ENCODE assay signal across 8 cellular contexts in genomic region chr1:224205438-224205840, GRCh38. TPM values are rescaled to one million over a fixed set of nuclear protein-coding genes. Genes with fewer than 3 reads are reported as not detected.
DNase-seq lines count a peak whose midpoint lies in the region; ATAC-seq, FAIRE-seq and TF ChIP-seq lines count a peak whose summit lies in the region.

No MANE protein-coding gene starts in this region.

- no peaks in the 10 kb centered on the region for H3K36me3 Mint-ChIP-seq in activated T-helper 2 cell treated with anti-CD3 and anti-CD28 coated beads, Interferon-gamma antibody, Interleukin-2, Interleukin-4, amounts not matched to agents 10 μg/mL and 5 μg/mL and 100 μg/mL, durations not matched to agents 14 hours and 24 hours and 36 hours (ENCODE audit: low read depth)

- H3K9me3 Mint-ChIP-seq in activated T-helper 2 cell treated with anti-CD3 and anti-CD28 coated beads, Interferon-gamma antibody, Interleukin-2, Interleukin-4, amounts not matched to agents 10 μg/mL and 5 μg/mL and 100 μg/mL, durations not matched to agents 14 hours and 24 hours and 36 hours = no peaks in the 10 kb centered on the region

- CTCF ChIA-PET in HepG2 (lab: Yijun Ruan, JAX; ENCODE audit: low intra/inter-chr PET ratio, low total read pairs) = no interaction called here

- no peak overlapping the region for H2AFZ ChIP-seq in HepG2 (ENCODE audit: low read length)

- peak overlapping the region; percentile 45 for H3K4me3 Mint-ChIP-seq in activated T-helper 2 cell treated with anti-CD3 and anti-CD28 coated beads, Interferon-gamma antibody, Interleukin-2, Interleukin-4, amounts not matched to agents 10 μg/mL and 5 μg/mL and 100 μg/mL, durations not matched to agents 14 hours and 24 hours and 36 hours (ENCODE audit: low read depth)

- H3K4me1 ChIP-seq in HepG2 (ENCODE audit: insufficient read depth, low read length) = peaks cover 62% of the 10 kb centered on the region

- peak overlapping the region; percentile 55 for H3K27ac ChIP-seq in HepG2 (ENCODE audit: extremely low read length, insufficient read depth, low read length)

- H3K36me3 ChIP-seq in HepG2 (replicated peaks in 1 of 2; ENCODE audit: control insufficient read depth in 1 of 2, insufficient read depth in 2 of 2, low read length in 2 of 2) = no peaks in the 10 kb centered on the region

- TF ChIP-seq POLR2A in HepG2 (IDR thresholded peaks at IDR 0.05; ENCODE audit: insufficient read depth in 1 of 2, low read depth in 2 of 2, low read length in 2 of 2) = no peak

- H3K27me3 Mint-ChIP-seq in activated T-helper 2 cell treated with anti-CD3 and anti-CD28 coated beads, Interferon-gamma antibody, Interleukin-2, Interleukin-4, amounts not matched to agents 10 μg/mL and 5 μg/mL and 100 μg/mL, durations not matched to agents 14 hours and 24 hours and 36 hours (ENCODE audit: low read depth) = no peaks in the 10 kb centered on the region

- no peak for FAIRE-seq in HepG2 (lab: Jason Lieb, UNC)

- intact Hi-C loops in activated T-helper 2 cell treated with anti-CD3 and anti-CD28 coated beads, Interferon-gamma antibody, Interleukin-2, Interleukin-4, amounts not matched to agents 10 μg/mL and 5 μg/mL and 100 μg/mL, durations not matched to agents 14 hours and 24 hours and 36 hours (cut with micrococcal nuclease) = loop anchor here (1.0 to 5.0 kb wide), 3 partner anchors 23 to 62 kb away; partner anchors contain the start of gene DEGS1
- intact Hi-C loops in HepG2 (cut with micrococcal nuclease; ENCODE audit: unreplicated experiment) = no loop called here

- no peak for DNase-seq in activated CD4-positive, CD25-positive, alpha-beta regulatory T cell treated with anti-CD3 and anti-CD28 coated beads, Interleukin-2, amount 50 U/mL, for 72 hours
- DNase-seq in MV-4-11 (lab: John Stamatoyannopoulos, UW) (peak; percentile 80), HepG2 (ENCODE audit: low spot score) (peak; percentile 7), iPS-NIHi11 (ENCODE audit: low spot score) (no peak)
- DNase-seq in activated T-helper 2 cell treated with anti-CD3 and anti-CD28 coated beads, Interferon-gamma antibody, Interleukin-2, Interleukin-4, amounts not matched to agents 10 μg/mL and 5 μg/mL and 100 μg/mL, durations not matched to agents 14 hours and 24 hours and 36 hours (ENCODE audit: low spot score) = no peak
- DNase-seq in stimulated activated naive CD8-positive, alpha-beta T cell treated with anti-CD3 and anti-CD28 coated beads, Interleukin-15, Interleukin-2, amounts not matched to agents 100 U/mL and 50 U/mL, for 24 hours = peak; percentile 57

- H3K27ac Mint-ChIP-seq in activated T-helper 2 cell treated with anti-CD3 and anti-CD28 coated beads, Interferon-gamma antibody, Interleukin-2, Interleukin-4, amounts not matched to agents 10 μg/mL and 5 μg/mL and 100 μg/mL, durations not matched to agents 14 hours and 24 hours and 36 hours = peak overlapping the region; percentile 87

- no peak for TF ChIP-seq EP300 in HepG2 (IDR thresholded peaks at IDR 0.05; ENCODE audit: low read depth in 2 of 2, low read length in 2 of 2)
- TF ChIP-seq EP300 in HepG2 (CRISPR knock-in tag; IDR thresholded peaks at IDR 0.05; ENCODE audit: borderline replicate concordance) = no peak

- no peaks in the 10 kb centered on the region for H3K79me2 ChIP-seq in HepG2 (ENCODE audit: insufficient read depth, low read length)

- peak; percentile 83 to 86 for ATAC-seq in activated CD4-positive, CD25-positive, alpha-beta regulatory T cell treated with anti-CD3 and anti-CD28 coated beads, Interleukin-2, amount 50 U/mL, for 24 hours
- ATAC-seq in HepG2 = peak; percentile 75
- peak; percentile 90 for ATAC-seq in stimulated activated naive CD8-positive, alpha-beta T cell treated with anti-CD3 and anti-CD28 coated beads, Interleukin-15, Interleukin-2, amounts not matched to agents 100 U/mL and 50 U/mL, for 24 hours
- ATAC-seq in HG02798 (IDR thresholded peaks at IDR 0.05; ENCODE audit: poor library complexity, unreplicated experiment) = no peak

- POLR2A ChIA-PET in HepG2 (lab: Yijun Ruan, JAX) = interaction anchor here (0.6 to 2.6 kb wide), 4 partner anchors 10 to 124 kb away, joined by 3 to 17 read pairs (median 4); partner anchors contain the start of genes DEGS1 and NVL

- no peaks in the 10 kb centered on the region for H4K20me1 ChIP-seq in HepG2 (ENCODE audit: insufficient read depth, low read length)

- peak overlapping the region; percentile 92 for H3K4me2 ChIP-seq in HepG2 (ENCODE audit: low read depth, low read length)

- no TSS peak for BruUV-seq in HepG2 (replicated peaks; lab: Mats Ljungman, UMichigan)

- WGBS in HepG2 (ENCODE audit: low lambda C conversion rate) = 0% methylated on average over 4 of the region's 4 CpGs

- no peak for TF ChIP-seq RAD21 in HepG2 (CRISPR knock-in tag; IDR thresholded peaks at IDR 0.05)

- peak overlapping the region; percentile 29 to 54 (median 32) for H3K4me3 ChIP-seq in HepG2 (replicated peaks in 1 of 3; ENCODE audit: insufficient read depth in 1 of 3, low read depth in 2 of 3, low read length in 3 of 3)

- H3K4me1 Mint-ChIP-seq in activated T-helper 2 cell treated with anti-CD3 and anti-CD28 coated beads, Interferon-gamma antibody, Interleukin-2, Interleukin-4, amounts not matched to agents 10 μg/mL and 5 μg/mL and 100 μg/mL, durations not matched to agents 14 hours and 24 hours and 36 hours (ENCODE audit: low read depth) = peaks cover 13% of the 10 kb centered on the region

- H3K9ac ChIP-seq in HepG2 (ENCODE audit: insufficient read depth, low read depth, low read length) = no peak overlapping the region

- in situ Hi-C loops in HepG2 (cut with HindIII; ENCODE audit: extremely low pct_ligation_motif_present, low pct_unique_long_range_greater_than_20kb) = no loop called here

- H3K9me3 ChIP-seq in HepG2 (ENCODE audit: low read length) = no peaks in the 10 kb centered on the region

- H3K27me3 ChIP-seq in HepG2 (ENCODE audit: control insufficient read depth in 1 of 2, insufficient read depth in 2 of 2, low read length in 2 of 2) = 0 out of 5 replicates have a peak, but pooled peaks cover 0 to 3% of the 10 kb centered on the region in 2 experiments

- no peak for TF ChIP-seq CTCF in HepG2 (CRISPR knock-in tag; IDR thresholded peaks at IDR 0.05)

TF ChIP-seq in HepG2, 621 proteins besides CTCF, POLR2A, EP300 and RAD21 (continues in another document):
- TF ChIP-seq, protein P1, sequence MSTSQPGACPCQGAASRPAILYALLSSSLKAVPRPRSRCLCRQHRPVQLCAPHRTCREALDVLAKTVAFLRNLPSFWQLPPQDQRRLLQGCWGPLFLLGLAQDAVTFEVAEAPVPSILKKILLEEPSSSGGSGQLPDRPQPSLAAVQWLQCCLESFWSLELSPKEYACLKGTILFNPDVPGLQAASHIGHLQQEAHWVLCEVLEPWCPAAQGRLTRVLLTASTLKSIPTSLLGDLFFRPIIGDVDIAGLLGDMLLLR (CRISPR knock-in tag; IDR thresholded peaks at IDR 0.05) = no peak
- TF ChIP-seq TARDBP (CRISPR knock-in tag; IDR thresholded peaks at IDR 0.05) (peak; percentile 10; the same call in 1 of the 2 replicates), FOSL2 (CRISPR knock-in tag; IDR thresholded peaks at IDR 0.05) (peak; percentile 50)
- TF ChIP-seq, protein P2, sequence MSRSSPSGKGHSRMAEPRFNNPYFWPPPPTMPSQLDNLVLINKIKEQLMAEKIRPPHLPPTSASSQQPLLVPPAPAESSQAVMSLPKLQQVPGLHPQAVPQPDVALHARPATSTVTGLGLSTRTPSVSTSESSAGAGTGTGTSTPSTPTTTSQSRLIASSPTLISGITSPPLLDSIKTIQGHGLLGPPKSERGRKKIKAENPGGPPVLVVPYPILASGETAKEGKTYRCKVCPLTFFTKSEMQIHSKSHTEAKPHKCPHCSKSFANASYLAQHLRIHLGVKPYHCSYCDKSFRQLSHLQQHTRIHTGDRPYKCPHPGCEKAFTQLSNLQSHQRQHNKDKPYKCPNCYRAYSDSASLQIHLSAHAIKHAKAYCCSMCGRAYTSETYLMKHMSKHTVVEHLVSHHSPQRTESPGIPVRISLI (CRISPR knock-in tag; IDR thresholded peaks at IDR 0.05; ENCODE audit: borderline replicate concordance) = no peak

RNA-seq across cellular contexts. Expression of gene DEGS1, which starts 22.4 kb away (rescaled TPM):
- total RNA-seq in activated T-helper 2 cell treated with anti-CD3 and anti-CD28 coated beads, Interferon-gamma antibody, Interleukin-2, Interleukin-4, amounts not matched to agents 10 μg/mL and 5 μg/mL and 100 μg/mL, durations not matched to agents 14 hours and 24 hours and 36 hours = 49.7 and 51.1 TPM in 2 replicates
- total RNA-seq in HepG2 (2016; rRNA removed; fragmentation: Illumina TruSeq; extraction: Trizol) = 7.8 and 18.1 TPM in 2 replicates
- total RNA-seq in HepG2 (2016; cell fraction: cytosol; rRNA removed; fragmentation: Illumina TruSeq; extraction: Trizol; ENCODE audit: low read depth) = 3.9 and 4.1 TPM in 2 replicates
- total RNA-seq in HepG2 (2016; cell fraction: insoluble cytoplasmic fraction; rRNA removed; fragmentation: Illumina TruSeq; extraction: Trizol) = 9.1 and 17.5 TPM in 2 replicates
- 7.7 and 8.1 TPM in 2 replicates for total RNA-seq in HepG2 (2016; cell fraction: membrane; rRNA removed; fragmentation: Illumina TruSeq; extraction: Trizol)
- 16.1 and 18.0 TPM in 2 replicates for total RNA-seq in HepG2 (2016; cell fraction: nucleus; rRNA removed; fragmentation: Illumina TruSeq; extraction: Trizol)
- polyA plus RNA-seq in HepG2 (2011; rRNA removed) = 27.8 and 35.9 TPM in 2 replicates
- 16.4 and 34.9 TPM in 2 replicates for polyA plus RNA-seq in HepG2 (2011; cell fraction: cytosol; rRNA removed)
- 4.6 and 11.0 TPM in 2 replicates for polyA plus RNA-seq in HepG2 (2011; cell fraction: nucleus; rRNA removed)
- polyA plus RNA-seq in HepG2 (2012) = 21.7 and 21.9 TPM in 2 replicates
- 3.8 and 4.1 TPM in 2 replicates for polyA plus RNA-seq in HepG2 (2016; cell fraction: cytosol; fragmentation: Illumina TruSeq; extraction: Trizol; ENCODE audit: low read depth)
- 10.2 and 13.3 TPM in 2 replicates for polyA plus RNA-seq in HepG2 (2016; cell fraction: insoluble cytoplasmic fraction; fragmentation: Illumina TruSeq; extraction: Trizol; ENCODE audit: low read depth)
- polyA plus RNA-seq in HepG2 (2016; cell fraction: membrane; fragmentation: Illumina TruSeq; extraction: Trizol; ENCODE audit: low read depth) = 6.0 and 6.5 TPM in 2 replicates
- 26.5 and 33.6 TPM in 2 replicates for polyA plus RNA-seq in HepG2 (2016; cell fraction: nucleus; fragmentation: Illumina TruSeq; extraction: Trizol; ENCODE audit: insufficient read depth, low read depth)
- polyA minus RNA-seq in HepG2 (2011; rRNA and poly(A)+ RNA removed; ENCODE audit: low replicate concordance) = 8.8 and 84.1 TPM in 2 replicates
- 12.9 and 16.5 TPM in 2 replicates for polyA minus RNA-seq in HepG2 (2011; cell fraction: cytosol; rRNA and poly(A)+ RNA removed)
- polyA minus RNA-seq in HepG2 (2011; cell fraction: nucleus; rRNA and poly(A)+ RNA removed) = 6.3 and 10.9 TPM in 2 replicates

Comparison
In these comparisons a context has a peak if more than half of its experiments do, and no peak if none do; other contexts are left out.
1. DNase-seq: peak in MV-4-11 (single experiment), HepG2 (single experiment) and stimulated activated naive CD8-positive, alpha-beta T cell treated with anti-CD3 and anti-CD28 coated beads, Interleukin-15, Interleukin-2, amounts not matched to agents 100 U/mL and 50 U/mL, for 24 hours (single experiment); none in activated CD4-positive, CD25-positive, alpha-beta regulatory T cell treated with anti-CD3 and anti-CD28 coated beads, Interleukin-2, amount 50 U/mL, for 72 hours (single experiment), activated T-helper 2 cell treated with anti-CD3 and anti-CD28 coated beads, Interferon-gamma antibody, Interleukin-2, Interleukin-4, amounts not matched to agents 10 μg/mL and 5 μg/mL and 100 μg/mL, durations not matched to agents 14 hours and 24 hours and 36 hours (single experiment) and iPS-NIHi11 (single experiment).